In genomic region chr2:239833728-239834109, GRCh38 we compare ENCODE assay signal across 16 cellular contexts.
A peak's percentile ranks its signal among the peaks of the same experiment; 100 is the strongest.
DNase-seq lines count a peak whose midpoint lies in the region; ATAC-seq and TF ChIP-seq lines count a peak whose summit lies in the region.
"Had no signal": no experiment of that assay in that cellular context is flagged by ENCODE, and none has a peak within 500 bp of the region (broad histone marks: within the 10 kb centered on the region; RNA-seq: fewer than 3 reads in every experiment).

No MANE protein-coding gene starts in this region.

- intact Hi-C loops in CD14-positive monocyte (cut with micrococcal nuclease): no loop called here
- intact Hi-C loops in sciatic nerve (cut with DNase I): no loop called here

- no peaks in the 10 kb centered on the region for H3K36me3 Mint-ChIP-seq in CD14-positive monocyte
- H3K36me3 Mint-ChIP-seq in activated naive CD8-positive, alpha-beta T cell treated with anti-CD3 and anti-CD28 coated beads for 36 hours: no peaks in the 10 kb centered on the region

- peaks cover 4 to 14% (median 5%) of the 10 kb centered on the region in 3 donors for H3K27me3 Mint-ChIP-seq in CD14-positive monocyte (ENCODE audit: low read depth in 3 of 3)
- H3K27me3 Mint-ChIP-seq in activated naive CD8-positive, alpha-beta T cell treated with anti-CD3 and anti-CD28 coated beads for 36 hours: peaks cover 6% of the 10 kb centered on the region

- DNase-seq in CD14-positive monocyte (ENCODE audit: low spot score): peak; percentile 22
- DNase-seq in H7: peak; percentile 8
- peak; percentile 34 for DNase-seq in left lobe of liver (ENCODE audit: low spot score)
- peak; percentile 34 for DNase-seq in sciatic nerve (ENCODE audit: low spot score)
- DNase-seq in activated naive CD8-positive, alpha-beta T cell treated with anti-CD3 and anti-CD28 coated beads for 36 hours: no peak
- no peak for DNase-seq in anterior cingulate cortex (lab: John Stamatoyannopoulos, UW)
- no peak for DNase-seq in NCI-H146 treated with DMSO at 0.1 percent for 48 hours (lab: John Stamatoyannopoulos, UW; ENCODE audit: unreplicated experiment)
- DNase-seq: CD8-positive, alpha-beta memory T cell; GF-D8; GM23248; NCI-H1436 treated with DMSO at 0.1 percent for 48 hours; NCI-H226; NCI-H526 treated with DMSO at 0.1 percent for 48 hours; NK-92 treated with Interleukin-12 subunit alpha and Interleukin-12 subunit beta, amount 100 ng/mL, for 24 hours; OCI-M1 had no signal

- no peaks in the 10 kb centered on the region for H3K4me1 Mint-ChIP-seq in CD14-positive monocyte
- no peaks in the 10 kb centered on the region for H3K4me1 Mint-ChIP-seq in activated naive CD8-positive, alpha-beta T cell treated with anti-CD3 and anti-CD28 coated beads for 36 hours
- H3K4me1 Mint-ChIP-seq: CD8-positive, alpha-beta memory T cell had no signal

- no peak overlapping the region for H3K27ac Mint-ChIP-seq in CD14-positive monocyte
- no peak overlapping the region for H3K27ac Mint-ChIP-seq in activated naive CD8-positive, alpha-beta T cell treated with anti-CD3 and anti-CD28 coated beads for 36 hours

- H3K27me3 ChIP-seq in H7 (ENCODE audit: control insufficient read depth, insufficient read depth, low read length): no peaks in the 10 kb centered on the region

- no peak overlapping the region for H3K4me3 Mint-ChIP-seq in CD14-positive monocyte
- H3K4me3 Mint-ChIP-seq in activated naive CD8-positive, alpha-beta T cell treated with anti-CD3 and anti-CD28 coated beads for 36 hours: no peak overlapping the region
- H3K4me3 Mint-ChIP-seq: CD8-positive, alpha-beta memory T cell had no signal

- no peak for TF ChIP-seq CTCF in CD14-positive monocyte (IDR thresholded peaks at IDR 0.05)

- ATAC-seq in left lobe of liver (no peak), sciatic nerve (no peak)
- ATAC-seq: K562 had no signal

- peaks cover 4 to 21% (median 14%) of the 10 kb centered on the region in 7 donors for H3K9me3 Mint-ChIP-seq in CD14-positive monocyte
- H3K9me3 Mint-ChIP-seq in activated naive CD8-positive, alpha-beta T cell treated with anti-CD3 and anti-CD28 coated beads for 36 hours: no peaks in the 10 kb centered on the region

- no peaks in the 10 kb centered on the region for H3K36me3 ChIP-seq in H7 (replicated peaks; ENCODE audit: control insufficient read depth, insufficient read depth, low read length)

- H3K4me3 ChIP-seq in H7 (ENCODE audit: insufficient read depth, low read depth, low read length): no peak overlapping the region
- H3K4me3 ChIP-seq: GM23248, K562 had no signal

Comparison
In these comparisons a context has a peak if more than half of its experiments do, and no peak if none do; other contexts are left out.
1. DNase-seq: peak in CD14-positive monocyte (single experiment), H7 (single experiment), left lobe of liver (single experiment) and sciatic nerve (single experiment); none in activated naive CD8-positive, alpha-beta T cell treated with anti-CD3 and anti-CD28 coated beads for 36 hours (single experiment), anterior cingulate cortex (0 of 58) and NCI-H146 treated with DMSO at 0.1 percent for 48 hours (single experiment).